Comparison of ENCODE assay signal across 8 cellular contexts in genomic region chr11:279966-280761, GRCh38. TPM values are rescaled to one million over a fixed set of nuclear protein-coding genes. Genes with fewer than 3 reads are reported as not detected.
DNase-seq lines count a peak whose midpoint lies in the region; ATAC-seq and TF ChIP-seq lines count a peak whose summit lies in the region.

No MANE protein-coding gene starts in this region.

- WGBS in stomach, 5 donors: 3 to 10% (median 3%) methylated on average over 7 to 93 of the region's 93 CpGs

- intact Hi-C loops in stomach (cut with DNase I; ENCODE audit: low total_unique reads): no loop called here

- H3K36me3 ChIP-seq in stomach: no peaks in the 10 kb centered on the region

- H3K9me3 Mint-ChIP-seq in IgD-negative memory B cell: no peaks in the 10 kb centered on the region
- H3K9me3 Mint-ChIP-seq in activated naive CD4-positive, alpha-beta T cell treated with anti-CD3 and anti-CD28 coated beads, Interleukin-2, amount 10 ng/mL, durations not matched to agents 7 days and 5 days: peaks cover 10% of the 10 kb centered on the region
- no peaks in the 10 kb centered on the region for H3K9me3 Mint-ChIP-seq in immature natural killer cell

- no peak for TF ChIP-seq EP300 in stomach (IDR thresholded peaks at IDR 0.05)

- H3K27me3 Mint-ChIP-seq in IgD-negative memory B cell (peaks cover 19% of the 10 kb centered on the region), immature natural killer cell (ENCODE audit: low read depth in 3 of 3) (peaks cover 10 to 20% (median 10%) of the 10 kb centered on the region in 3 donors)
- peaks cover 82% of the 10 kb centered on the region for H3K27me3 Mint-ChIP-seq in activated naive CD4-positive, alpha-beta T cell treated with anti-CD3 and anti-CD28 coated beads, Interleukin-2, amount 10 ng/mL, durations not matched to agents 7 days and 5 days

- H3K27ac Mint-ChIP-seq in IgD-negative memory B cell: no peak overlapping the region
- peak overlapping the region; percentile 91 for H3K27ac Mint-ChIP-seq in activated naive CD4-positive, alpha-beta T cell treated with anti-CD3 and anti-CD28 coated beads, Interleukin-2, amount 10 ng/mL, durations not matched to agents 7 days and 5 days
- no peak overlapping the region for H3K27ac Mint-ChIP-seq in immature natural killer cell

- H3K9me3 ChIP-seq in stomach: no peaks in the 10 kb centered on the region

- peaks cover 36 to 78% (median 65%) of the 10 kb centered on the region in 3 donors for H3K27me3 ChIP-seq in stomach

- CTCF ChIA-PET in activated naive CD4-positive, alpha-beta T cell treated with anti-CD3 and anti-CD28 coated beads, Interleukin-2, amount 10 ng/mL, durations not matched to agents 7 days and 5 days (lab: Charles Lee): interaction anchor here (2.1 to 6.6 kb wide), 3 partner anchors 12 to 29 kb away, joined by 7 to 49 read pairs (median 16); no protein-coding TSS in a partner anchor

- TF ChIP-seq POLR2A in stomach (IDR thresholded peaks at IDR 0.05): no peak

- H3K4me3 Mint-ChIP-seq in IgD-negative memory B cell: peak overlapping the region; percentile 81 to 92 (median 86)
- peak overlapping the region; percentile 85 for H3K4me3 Mint-ChIP-seq in activated naive CD4-positive, alpha-beta T cell treated with anti-CD3 and anti-CD28 coated beads, Interleukin-2, amount 10 ng/mL, durations not matched to agents 7 days and 5 days
- H3K4me3 Mint-ChIP-seq in immature natural killer cell: peak overlapping the region; percentile 82 to 86 (median 84)

- peak overlapping the region in 2 of 5 donors; percentile 23 to 59 for H3K27ac ChIP-seq in stomach

- DNase-seq in 8988T (peak; percentile 56), immature natural killer cell (peak; percentile 26 to 43 (median 35)), stomach (no peak), foreskin melanocyte (no peak), SHP77 treated with DMSO at 0.1 percent for 48 hours (lab: John Stamatoyannopoulos, UW) (no peak)
- DNase-seq in activated naive CD4-positive, alpha-beta T cell treated with anti-CD3 and anti-CD28 coated beads, Interleukin-2, amount 10 ng/mL, durations not matched to agents 7 days and 5 days: peak; percentile 72

- peaks cover 19 to 39% (median 31%) of the 10 kb centered on the region in 4 donors for H3K4me1 ChIP-seq in stomach

- H3K4me3 ChIP-seq in stomach: peak overlapping the region; percentile 17 to 47 (median 42)

- no peak for ATAC-seq in HG02588 (IDR thresholded peaks at IDR 0.05; ENCODE audit: unreplicated experiment)

- no peak for TF ChIP-seq CTCF in stomach (IDR thresholded peaks at IDR 0.05)

- H3K4me1 Mint-ChIP-seq in IgD-negative memory B cell (peaks cover 11 to 20% (median 19%) of the 10 kb centered on the region in 3 donors), immature natural killer cell (peaks cover 46 to 57% of the 10 kb centered on the region in 2 donors)
- peaks cover 63% of the 10 kb centered on the region for H3K4me1 Mint-ChIP-seq in activated naive CD4-positive, alpha-beta T cell treated with anti-CD3 and anti-CD28 coated beads, Interleukin-2, amount 10 ng/mL, durations not matched to agents 7 days and 5 days

- H3K36me3 Mint-ChIP-seq in IgD-negative memory B cell (peaks cover 1% of the 10 kb centered on the region), immature natural killer cell (peaks cover 4 to 9% (median 4%) of the 10 kb centered on the region in 3 donors)
- H3K36me3 Mint-ChIP-seq in activated naive CD4-positive, alpha-beta T cell treated with anti-CD3 and anti-CD28 coated beads, Interleukin-2, amount 10 ng/mL, durations not matched to agents 7 days and 5 days: peaks cover 63% of the 10 kb centered on the region

RNA-seq across cellular contexts. Expression of gene NLRP6, which starts 2.0 kb away (rescaled TPM):
- polyA plus RNA-seq in IgD-negative memory B cell (5.9 TPM), immature natural killer cell (1 to 10 TPM in 2 of 3 donors, not detected in 1; 1.6 to 5.1 TPM), stomach (under 1 TPM in 2 of 3 donors, not detected in 1; 0.08 to 0.12 TPM)
- total RNA-seq in stomach: 1 to 10 TPM in 1 of 5 donors, under 1 TPM in 2, not detected in 2; 0.45 to 3.6 (median 0.55) TPM

RNA-seq across cellular contexts. Expression of gene PGGHG, which starts 8.8 kb away (rescaled TPM):
- polyA plus RNA-seq in IgD-negative memory B cell (6.1 TPM), immature natural killer cell (10 to 100 TPM in 2 of 3 donors, 1 to 10 TPM in 1; 8.1 to 17.4 (median 11.4) TPM), stomach (10 to 100 TPM; 14.4 to 44.0 (median 20.7) TPM)
- total RNA-seq in stomach: 10 to 100 TPM in 4 of 5 donors, 1 to 10 TPM in 1; 3.5 to 34.8 (median 11.9) TPM

RNA-seq across cellular contexts. Expression of gene IFITM5, which starts 19.2 kb away (rescaled TPM):
- not detected for polyA plus RNA-seq in IgD-negative memory B cell
- polyA plus RNA-seq in immature natural killer cell: not detected
- under 1 TPM in 1 of 5 donors, not detected in 4; 0.73 TPM for total RNA-seq in stomach
- polyA plus RNA-seq in stomach: not detected

RNA-seq across cellular contexts. Expression of gene IFITM2, which starts 27.5 kb away (rescaled TPM):
- polyA plus RNA-seq in IgD-negative memory B cell (1,305 TPM), immature natural killer cell (1,000 to 10,000 TPM; 4,348 to 7,867 (median 6,958) TPM), stomach (100 to 1,000 TPM; 276 to 394 (median 344) TPM)
- total RNA-seq in stomach: 10 to 100 TPM in 4 of 5 donors, 1 to 10 TPM in 1; 8.8 to 61.7 (median 12.9) TPM

RNA-seq across cellular contexts. Expression of gene IFITM1, which starts 33.7 kb away (rescaled TPM):
- 233 TPM for polyA plus RNA-seq in IgD-negative memory B cell
- 1,000 to 10,000 TPM; 2,792 to 4,533 (median 3,562) TPM for polyA plus RNA-seq in immature natural killer cell
- total RNA-seq in stomach: 10 to 100 TPM in 4 of 5 donors, 1 to 10 TPM in 1; 7.0 to 59.8 (median 17.3) TPM
- 100 to 1,000 TPM in 2 of 3 donors, 10 to 100 TPM in 1; 79.9 to 224 (median 119) TPM for polyA plus RNA-seq in stomach

Comparison
In these comparisons a context has a peak if more than half of its experiments do, and no peak if none do; other contexts are left out.
1. DNase-seq: peak in 8988T (single experiment), activated naive CD4-positive, alpha-beta T cell treated with anti-CD3 and anti-CD28 coated beads, Interleukin-2, amount 10 ng/mL, durations not matched to agents 7 days and 5 days (single experiment) and immature natural killer cell (3 of 3); none in stomach (single experiment), foreskin melanocyte (single experiment) and SHP77 treated with DMSO at 0.1 percent for 48 hours (single experiment).
2. Peak in every context shown above with its lines, with median percentiles within 50 percentile points of each other: H3K4me3 Mint-ChIP-seq.